ENCODE assay signal across 2 cellular contexts in genomic region chr20:58618694-58619540, GRCh38.
TF ChIP-seq lines count a peak whose summit lies in the region.

No MANE protein-coding gene starts in this region.

TF ChIP-seq in IMR-90, 13 proteins besides CTCF, POLR2A, EP300 and RAD21:
- no peak for TF ChIP-seq FOS (IDR thresholded peaks at IDR 0.05; ENCODE audit: low read depth, low read length)
- 0 out of 2 replicates have a peak, but pooled peaks have one; percentile 15 for TF ChIP-seq CEBPB (IDR thresholded peaks at IDR 0.05; ENCODE audit: low read depth, low read length)

TF ChIP-seq in H1, 55 proteins besides CTCF, POLR2A, EP300 and RAD21:
- TF ChIP-seq E2F6 (IDR thresholded peaks at IDR 0.05) (peak; percentile 99), KDM4A (IDR thresholded peaks at IDR 0.05; ENCODE audit: low read depth, low read length, severe bottlenecking) (no peak), MAX (IDR thresholded peaks at IDR 0.05) (peak; percentile 98), RNF2 (IDR thresholded peaks at IDR 0.05; ENCODE audit: borderline replicate concordance, low read depth, low read length, missing control alignments, poor library complexity, severe bottlenecking) (peak; percentile 52), YY1 (IDR thresholded peaks at IDR 0.05; ENCODE audit: low read depth, low read length) (no peak), TBP (IDR thresholded peaks at IDR 0.05; ENCODE audit: low read depth, low read length) (no peak)
